Comparison of ENCODE assay signal across 23 cellular contexts in genomic region chr1:36076979-36077573, GRCh38. TPM values are rescaled to one million over a fixed set of nuclear protein-coding genes. Genes with fewer than 3 reads are reported as not detected.
"Had no signal": no experiment of that assay in that cellular context is flagged by ENCODE, and none has a peak within 500 bp of the region (broad histone marks: within the 10 kb centered on the region; RNA-seq: fewer than 3 reads in every experiment).

No MANE protein-coding gene starts in this region.

- H3K27me3 ChIP-seq: colonic mucosa, esophagus squamous epithelium, ovary, sigmoid colon, stomach, thyroid gland had no signal

- H3K4me3 ChIP-seq: colonic mucosa, esophagus squamous epithelium, lung, ovary, psoas muscle, sigmoid colon, stomach, thyroid gland had no signal

- H3K4me1 ChIP-seq: colonic mucosa, esophagus squamous epithelium, psoas muscle, sigmoid colon, stomach, thyroid gland had no signal

- DNase-seq: colonic mucosa; effector CD8-positive, alpha-beta T cell; endodermal cell; esophagus squamous epithelium; hypothalamus; immature natural killer cell; kidney; natural killer cell; occipital lobe; ovary; psoas muscle; right cardiac atrium; stimulated activated CD4-positive, alpha-beta T cell treated with anti-CD3 and anti-CD28 coated beads, Interleukin-2, amount 100 ng/mL, for 24 hours; stimulated activated CD4-positive, alpha-beta T cell treated with anti-CD3 and anti-CD28 coated beads, Interleukin-4, amount 100 ng/mL, for 24 hours; stimulated activated naive CD4-positive, alpha-beta T cell treated with Interleukin-2 at 50 U/mL for 16 hours; stomach; thyroid gland had no signal

- H3K9me3 ChIP-seq: colonic mucosa, esophagus squamous epithelium, ovary, psoas muscle, sigmoid colon, stomach, thyroid gland had no signal

- H3K36me3 ChIP-seq: colonic mucosa, esophagus squamous epithelium, ovary, sigmoid colon, stomach, thyroid gland had no signal

- H3K27ac ChIP-seq: colonic mucosa, esophagus squamous epithelium, ovary, psoas muscle, sigmoid colon, stomach, thyroid gland had no signal

RNA-seq across cellular contexts. Expression of gene TEKT2, which starts 6.8 kb away (rescaled TPM):
- total RNA-seq: esophagus squamous epithelium, fibroblast of villous mesenchyme, left lobe of liver, psoas muscle, stomach had no signal
- polyA plus RNA-seq: immature natural killer cell, liver had no signal

RNA-seq across cellular contexts. Expression of gene COL8A2, which starts 47.9 kb away (rescaled TPM):
- polyA plus RNA-seq: neural cell had no signal
